ENCODE assay signal across 12 cellular contexts in genomic region chr2:240836781-240837467, GRCh38. TPM values are rescaled to one million over a fixed set of nuclear protein-coding genes. Genes with fewer than 3 reads are reported as not detected.
DNase-seq lines count a peak whose midpoint lies in the region; ATAC-seq and TF ChIP-seq lines count a peak whose summit lies in the region.
"Had no signal": no experiment of that assay in that cellular context is flagged by ENCODE, and none has a peak within 500 bp of the region (broad histone marks: within the 10 kb centered on the region; RNA-seq: fewer than 3 reads in every experiment).

No MANE protein-coding gene starts in this region.

- H3K9me3 Mint-ChIP-seq in HFFc6 = no peaks in the 10 kb centered on the region

- no peak overlapping the region for H3K4me3 Mint-ChIP-seq in HFFc6

- peaks cover 20% of the 10 kb centered on the region for H3K27me3 Mint-ChIP-seq in HFFc6 (ENCODE audit: insufficient read depth)

- H3K4me3 ChIP-seq in fibroblast of mammary gland (ENCODE audit: control insufficient read depth, low read depth, low read length) = no peak overlapping the region
- H3K4me3 ChIP-seq: HAP-1, tibial artery had no signal

- ATAC-seq in HG03571 (IDR thresholded peaks at IDR 0.05; ENCODE audit: unreplicated experiment) (no peak), GM18498 (IDR thresholded peaks at IDR 0.05; ENCODE audit: unreplicated experiment) (no peak)

- no peaks in the 10 kb centered on the region for H3K36me3 Mint-ChIP-seq in HFFc6 (ENCODE audit: low read depth)

- in situ Hi-C loops in ACHN (cut with HindIII; ENCODE audit: low pct_ligation_motif_present, low pct_unique_long_range_greater_than_20kb, low sequenced_read_pairs) = no loop called here

- no peak for TF ChIP-seq CTCF in HFFc6 (IDR thresholded peaks at IDR 0.05)
- no peak for TF ChIP-seq CTCF in fibroblast of mammary gland (conservative IDR thresholded peaks at IDR 0.05; ENCODE audit: control insufficient read depth, insufficient read depth, low read depth, low read length)

- DNase-seq in ACHN (peak; percentile 40), HFFc6 (peak; percentile 50), fibroblast of mammary gland (ENCODE audit: low read depth) (peak; percentile 55), mesenteric fat pad (ENCODE audit: low spot score) (peak; percentile 89), NCI-H1092 treated with DMSO at 0.1 percent for 48 hours (lab: John Stamatoyannopoulos, UW) (no peak), COLO829 (ENCODE audit: low spot score) (no peak)
- DNase-seq: activated CD8-positive, alpha-beta memory T cell treated with anti-CD3 and anti-CD28 coated beads, Interleukin-2, amount 50 U/mL, for 4 hours; KBM-7; tibial artery had no signal

- H3K4me1 Mint-ChIP-seq in HFFc6 (ENCODE audit: low read depth) = no peaks in the 10 kb centered on the region

- no peak overlapping the region for H3K27ac Mint-ChIP-seq in HFFc6

RNA-seq across cellular contexts. Expression of gene KIF1A, which starts 16.9 kb away (rescaled TPM):
- total RNA-seq in HFFc6 (2021; fragmentation: NEBNext Ultra II Directional; extraction: Animal tissue kit (Norgen Biotek cat#: 25700)) = not detected
- total RNA-seq in mesenteric fat pad = not detected

RNA-seq across cellular contexts. Expression of gene AGXT, which starts 31.7 kb away (rescaled TPM):
- total RNA-seq in HFFc6 (2021; fragmentation: NEBNext Ultra II Directional; extraction: Animal tissue kit (Norgen Biotek cat#: 25700)) = not detected
- total RNA-seq in mesenteric fat pad = 0.32 TPM

RNA-seq across cellular contexts. Expression of gene MAB21L4, which starts 59.0 kb away (rescaled TPM):
- total RNA-seq in HFFc6 (2021; fragmentation: NEBNext Ultra II Directional; extraction: Animal tissue kit (Norgen Biotek cat#: 25700)) = not detected
- total RNA-seq in mesenteric fat pad = not detected

Comparison
In these comparisons a context has a peak if more than half of its experiments do, and no peak if none do; other contexts are left out.
1. DNase-seq: peak in ACHN (single experiment), HFFc6 (single experiment), fibroblast of mammary gland (single experiment) and mesenteric fat pad (single experiment); none in NCI-H1092 treated with DMSO at 0.1 percent for 48 hours (single experiment) and COLO829 (single experiment).